Comparison of ENCODE assay signal across 16 cellular contexts in genomic region chr15:31293655-31294054, GRCh38.
"Had no signal": no experiment of that assay in that cellular context is flagged by ENCODE, and none has a peak within 500 bp of the region (broad histone marks: within the 10 kb centered on the region; RNA-seq: fewer than 3 reads in every experiment).

No MANE protein-coding gene starts in this region.

- H3K27ac Mint-ChIP-seq: activated B cell treated with CpG ODN at 0.5 μM for 24 hours; activated CD4-positive, alpha-beta memory T cell treated with anti-CD3 and anti-CD28 coated beads for 36 hours; activated naive CD8-positive, alpha-beta T cell; effector memory CD8-positive, alpha-beta T cell; mesothelial cell of epicardium; stimulated activated naive B cell treated with anti-CD40 and anti-IgM and Interleukin-4, amounts not matched to agents 10 μg/mL and 1 μg/mL and 100 μg/mL, for 72 hours had no signal

- DNase-seq: activated B cell treated with CpG ODN at 0.5 μM for 24 hours; activated CD4-positive, alpha-beta memory T cell treated with anti-CD3 and anti-CD28 coated beads for 36 hours; activated CD4-positive, alpha-beta T cell treated with anti-CD3 and anti-CD28 coated beads for 4 hours; dermis blood vessel endothelial cell; effector memory CD8-positive, alpha-beta T cell; lower lobe of right lung; posterior cingulate gyrus; retina; stimulated activated naive B cell treated with anti-CD40 and anti-IgM and Interleukin-4, amounts not matched to agents 10 μg/mL and 1 μg/mL and 100 μg/mL, for 72 hours; thyroid gland had no signal

- H3K27me3 Mint-ChIP-seq: activated B cell treated with CpG ODN at 0.5 μM for 24 hours; stimulated activated naive B cell treated with anti-CD40 and anti-IgM and Interleukin-4, amounts not matched to agents 10 μg/mL and 1 μg/mL and 100 μg/mL, for 72 hours had no signal

- H3K4me3 Mint-ChIP-seq: activated B cell treated with CpG ODN at 0.5 μM for 24 hours; activated CD4-positive, alpha-beta memory T cell treated with anti-CD3 and anti-CD28 coated beads for 36 hours; activated naive CD8-positive, alpha-beta T cell; effector memory CD8-positive, alpha-beta T cell; mesothelial cell of epicardium; natural killer cell treated with Interleukin-12 subunit alpha and Interleukin-12 subunit beta and Interleukin-15 and Interleukin-18, amount 100 ng/mL, for 72 hours; stimulated activated naive B cell treated with anti-CD40 and anti-IgM and Interleukin-4, amounts not matched to agents 10 μg/mL and 1 μg/mL and 100 μg/mL, for 72 hours had no signal

- H3K4me1 Mint-ChIP-seq: activated B cell treated with CpG ODN at 0.5 μM for 24 hours, mesothelial cell of epicardium had no signal

- H3K4me3 ChIP-seq: hepatocyte, lower lobe of right lung, spleen, thyroid gland had no signal

- H3K36me3 Mint-ChIP-seq: activated CD4-positive, alpha-beta memory T cell treated with anti-CD3 and anti-CD28 coated beads for 36 hours; activated naive CD8-positive, alpha-beta T cell; mesothelial cell of epicardium; natural killer cell treated with Interleukin-12 subunit alpha and Interleukin-12 subunit beta and Interleukin-15 and Interleukin-18, amount 100 ng/mL, for 72 hours had no signal

- H3K9me3 Mint-ChIP-seq: activated B cell treated with CpG ODN at 0.5 μM for 24 hours; activated CD4-positive, alpha-beta memory T cell treated with anti-CD3 and anti-CD28 coated beads for 36 hours; effector memory CD8-positive, alpha-beta T cell; natural killer cell treated with Interleukin-12 subunit alpha and Interleukin-12 subunit beta and Interleukin-15 and Interleukin-18, amount 100 ng/mL, for 72 hours; stimulated activated naive B cell treated with anti-CD40 and anti-IgM and Interleukin-4, amounts not matched to agents 10 μg/mL and 1 μg/mL and 100 μg/mL, for 72 hours had no signal

- ATAC-seq: effector memory CD8-positive, alpha-beta T cell; left colon; lower lobe of right lung; natural killer cell treated with Interleukin-12 subunit alpha and Interleukin-12 subunit beta and Interleukin-15 and Interleukin-18, amount 100 ng/mL, for 72 hours; stimulated activated naive B cell treated with anti-CD40 and anti-IgM and Interleukin-4, amounts not matched to agents 10 μg/mL and 1 μg/mL and 100 μg/mL, for 72 hours had no signal
